8 cellular contexts compared by ENCODE assay signal in genomic region chr19:7903244-7904073, GRCh38. TPM values are rescaled to one million over a fixed set of nuclear protein-coding genes. Genes with fewer than 3 reads are reported as not detected.
DNase-seq lines count a peak whose midpoint lies in the region; TF ChIP-seq lines count a peak whose summit lies in the region.

TSS of gene MAP2K7 (plus strand) at chr19:7903877. CDS start at chr19:7903945, 68 bp downstream.

- no peaks in the 10 kb centered on the region for H3K27me3 ChIP-seq in HAP-1 (ENCODE audit: low read depth)
- H3K27me3 ChIP-seq in MG63: no peaks in the 10 kb centered on the region

- no peaks in the 10 kb centered on the region for H3K27me3 Mint-ChIP-seq in nephron (ENCODE audit: low read depth)
- no peaks in the 10 kb centered on the region for H3K27me3 Mint-ChIP-seq in stimulated activated naive CD8-positive, alpha-beta T cell treated with anti-CD3 and anti-CD28 coated beads, Interleukin-15, Interleukin-2, amounts not matched to agents 100 ng/mL and 50 ng/mL, for 24 hours

- H3K4me3 ChIP-seq in HAP-1: peak within 1 kb of the TSS; percentile 83
- H3K4me3 ChIP-seq in MG63: peak within 1 kb of the TSS; percentile 99
- peak within 1 kb of the TSS; percentile 88 for H3K4me3 ChIP-seq in fibroblast of the aortic adventitia (ENCODE audit: low read depth, low read length)

- peaks cover 15% of the 10 kb centered on the region for H3K4me1 ChIP-seq in HAP-1

- H3K4me1 Mint-ChIP-seq in nephron: peaks cover 21% of the 10 kb centered on the region
- H3K4me1 Mint-ChIP-seq in stimulated activated naive CD8-positive, alpha-beta T cell treated with anti-CD3 and anti-CD28 coated beads, Interleukin-15, Interleukin-2, amounts not matched to agents 100 ng/mL and 50 ng/mL, for 24 hours (ENCODE audit: low read depth): peaks cover 27% of the 10 kb centered on the region

- peaks cover 12% of the 10 kb centered on the region for H3K36me3 ChIP-seq in HAP-1 (replicated peaks)
- H3K36me3 ChIP-seq in MG63: peaks cover 70% of the 10 kb centered on the region

- DNase-seq in GDM1 (lab: John Stamatoyannopoulos, UW): peak; percentile 100
- peak; percentile 98 to 100 for DNase-seq in HAP-1 (ENCODE audit: low spot score in 2 of 2)
- DNase-seq in MG63: peak; percentile 100
- DNase-seq in SHP77 treated with DMSO at 0.1 percent for 48 hours (lab: John Stamatoyannopoulos, UW): peak; percentile 94
- DNase-seq in activated effector memory CD4-positive, alpha-beta T cell treated with anti-CD3 and anti-CD28 coated beads, Interleukin-2, amount 50 U/mL, for 16 hours: peak; percentile 100
- DNase-seq in fibroblast of the aortic adventitia (ENCODE audit: low read depth): peak; percentile 99

- peak within 1 kb of the TSS; percentile 89 to 97 (median 95) for H3K4me3 Mint-ChIP-seq in nephron
- peak within 1 kb of the TSS; percentile 86 for H3K4me3 Mint-ChIP-seq in stimulated activated naive CD8-positive, alpha-beta T cell treated with anti-CD3 and anti-CD28 coated beads, Interleukin-15, Interleukin-2, amounts not matched to agents 100 ng/mL and 50 ng/mL, for 24 hours

- H3K9me3 Mint-ChIP-seq in nephron: no peaks in the 10 kb centered on the region
- no peaks in the 10 kb centered on the region for H3K9me3 Mint-ChIP-seq in stimulated activated naive CD8-positive, alpha-beta T cell treated with anti-CD3 and anti-CD28 coated beads, Interleukin-15, Interleukin-2, amounts not matched to agents 100 ng/mL and 50 ng/mL, for 24 hours

- peak within 1 kb of the TSS; percentile 75 to 95 (median 95) for H3K27ac Mint-ChIP-seq in nephron
- H3K27ac Mint-ChIP-seq in stimulated activated naive CD8-positive, alpha-beta T cell treated with anti-CD3 and anti-CD28 coated beads, Interleukin-15, Interleukin-2, amounts not matched to agents 100 ng/mL and 50 ng/mL, for 24 hours: peak within 1 kb of the TSS; percentile 96

- H3K9me3 ChIP-seq in HAP-1 (no peaks in the 10 kb centered on the region), MG63 (no peaks in the 10 kb centered on the region)

- H3K36me3 Mint-ChIP-seq in nephron (ENCODE audit: low read depth): no peaks in the 10 kb centered on the region
- no peaks in the 10 kb centered on the region for H3K36me3 Mint-ChIP-seq in stimulated activated naive CD8-positive, alpha-beta T cell treated with anti-CD3 and anti-CD28 coated beads, Interleukin-15, Interleukin-2, amounts not matched to agents 100 ng/mL and 50 ng/mL, for 24 hours (ENCODE audit: low read depth)

- peak; percentile 49 for TF ChIP-seq CTCF in fibroblast of the aortic adventitia (IDR thresholded peaks at IDR 0.05; ENCODE audit: insufficient read depth, low read length)
- TF ChIP-seq CTCF in nephron (IDR thresholded peaks at IDR 0.05; ENCODE audit: unreplicated experiment in 3 of 3): peak; percentile 49 to 58 (median 51)

- in situ Hi-C loops in HAP-1 (cut with MboI; ENCODE audit: low sequenced_read_pairs): no loop called here

RNA-seq across cellular contexts. Expression of gene MAP2K7, which starts in this region (rescaled TPM):
- total RNA-seq in MG63 (2014; rRNA removed; shearing (Covaris generic); ENCODE audit: low replicate concordance): 21.2 and 38.6 TPM in 2 replicates
- 3.4 and 10.2 TPM in 2 replicates for total RNA-seq in fibroblast of the aortic adventitia (ENCODE audit: low replicate concordance)

Comparison
In these comparisons a context has a peak if more than half of its experiments do, and no peak if none do; other contexts are left out.
1. Peak in every context shown above with its lines: DNase-seq and H3K4me3 ChIP-seq.